ENCODE assay signal across 30 cellular contexts in the genomic region with DNA sequence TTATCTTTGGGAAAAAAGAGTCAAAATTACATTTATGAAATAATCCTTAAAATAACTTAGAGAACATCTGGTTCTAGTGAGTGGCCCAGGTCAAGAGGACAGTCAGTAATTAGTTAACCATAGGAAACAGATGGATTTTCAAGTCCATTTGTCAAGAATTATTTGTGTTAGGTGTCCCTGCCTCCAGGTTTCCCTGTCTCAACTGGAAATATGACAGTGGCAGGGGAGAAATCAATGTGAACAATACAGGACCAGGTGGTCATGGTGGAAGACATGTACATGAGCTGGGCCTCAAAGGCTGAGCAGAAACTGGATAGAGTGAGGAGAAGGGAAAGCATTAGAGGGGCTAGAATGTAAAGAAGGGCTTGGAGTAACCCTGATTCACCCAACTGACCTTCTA.
"Had no signal": no experiment of that assay in that cellular context is flagged by ENCODE, and none has a peak within 500 bp of the region (broad histone marks: within the 10 kb centered on the region; RNA-seq: fewer than 3 reads in every experiment).

No MANE protein-coding gene starts in this region.

- ATAC-seq: natural killer cell; right cardiac atrium; sciatic nerve; stimulated activated naive B cell treated with anti-CD40 and anti-IgM and Interleukin-4, amounts not matched to agents 10 μg/mL and 1 μg/mL and 100 μg/mL, for 72 hours; stimulated activated naive CD8-positive, alpha-beta T cell treated with anti-CD3 and anti-CD28 coated beads, Interleukin-15, Interleukin-2, amounts not matched to agents 100 U/mL and 50 U/mL, for 24 hours had no signal

- H3K4me1 ChIP-seq: left ventricle myocardium inferior, testis, thyroid gland, transverse colon, vagina had no signal

- H3K27ac ChIP-seq: left ventricle myocardium inferior, neural progenitor cell, neutrophil, ovary, prostate gland, skin epidermis, stomach, testis, thyroid gland, transverse colon, upper lobe of left lung, vagina had no signal

- H3K27me3 ChIP-seq: neural progenitor cell, neutrophil, ovary, stomach, testis, thyroid gland, transverse colon, upper lobe of left lung, vagina had no signal

- H3K4me3 ChIP-seq: left ventricle myocardium inferior, lung, neural progenitor cell, ovary, prostate gland, skin epidermis, stomach, testis, thyroid gland, transverse colon, upper lobe of left lung, vagina had no signal

- DNase-seq: hypothalamus; immature natural killer cell; kidney; left ventricle myocardium inferior; mesendoderm; naive B cell; natural killer cell; nephron progenitor cell; occipital lobe; ovary; retina; right cardiac atrium; stimulated activated CD4-positive, alpha-beta T cell treated with anti-CD3 and anti-CD28 coated beads, Interleukin-12 subunit alpha, Interleukin-12 subunit beta, amount 100 ng/mL, for 4 hours; stimulated activated CD4-positive, alpha-beta T cell treated with anti-CD3 and anti-CD28 coated beads, Interleukin-15, amount 100 ng/mL, for 24 hours; stimulated activated CD4-positive, alpha-beta T cell treated with anti-CD3 and anti-CD28 coated beads, Interleukin-2, amount 100 ng/mL, for 24 hours; stimulated activated CD4-positive, alpha-beta T cell treated with anti-CD3 and anti-CD28 coated beads, Interleukin-4, amount 100 ng/mL, for 1 hour; stimulated activated naive B cell treated with anti-CD40 and anti-IgM and Interleukin-4, amounts not matched to agents 10 μg/mL and 1 μg/mL and 100 μg/mL, for 72 hours; stimulated activated naive CD8-positive, alpha-beta T cell treated with anti-CD3 and anti-CD28 coated beads, Interleukin-15, Interleukin-2, amounts not matched to agents 100 U/mL and 50 U/mL, for 24 hours; stomach; testis; thyroid gland; transverse colon; upper lobe of left lung had no signal

- H3K9me3 ChIP-seq: neutrophil, ovary, prostate gland, stomach, testis, thyroid gland, transverse colon, upper lobe of left lung, vagina had no signal

- H3K36me3 ChIP-seq: left ventricle myocardium inferior, neural progenitor cell, neutrophil, ovary, prostate gland, stomach, thyroid gland, transverse colon, upper lobe of left lung, vagina had no signal
